32 cellular contexts compared by ENCODE assay signal in genomic region chr9:132935021-132935420, GRCh38. TPM values are rescaled to one million over a fixed set of nuclear protein-coding genes. Genes with fewer than 3 reads are reported as not detected.
"Had no signal": no experiment of that assay in that cellular context is flagged by ENCODE, and none has a peak within 500 bp of the region (broad histone marks: within the 10 kb centered on the region; RNA-seq: fewer than 3 reads in every experiment).

No MANE protein-coding gene starts in this region.

- H3K9me3 ChIP-seq: esophagus squamous epithelium, heart right ventricle, left lung, mucosa of descending colon, prostate gland, right atrium auricular region, stomach, thyroid gland, vagina had no signal

- H3K4me1 ChIP-seq: left lung, neural progenitor cell, parathyroid adenoma, prostate gland, right atrium auricular region, thyroid gland, vagina had no signal

- ATAC-seq: left cardiac atrium; left lung; mucosa of descending colon; naive thymus-derived CD4-positive, alpha-beta T cell; sciatic nerve; stimulated activated effector memory CD8-positive, alpha-beta T cell treated with anti-CD3 and anti-CD28 coated beads, Interleukin-12 subunit alpha, Interleukin-12 subunit beta, amount 100 ng/mL, for 72 hours had no signal

- H3K4me3 ChIP-seq: esophagus squamous epithelium, heart right ventricle, left lung, mucosa of descending colon, neural progenitor cell, prostate gland, right atrium auricular region, stomach, thyroid gland, vagina had no signal

- H3K27me3 ChIP-seq: esophagus squamous epithelium, heart right ventricle, left lung, neural progenitor cell, right atrium auricular region, stomach, thyroid gland, vagina had no signal

- DNase-seq: dermis blood vessel endothelial cell; effector memory CD4-positive, alpha-beta T cell; erythroblast; esophagus squamous epithelium; foreskin melanocyte; glutamatergic neuron; heart right ventricle; hippocampal formation; left cardiac atrium; left lung; mesenchymal stem cell; mucosa of descending colon; naive thymus-derived CD4-positive, alpha-beta T cell; stimulated activated CD4-positive, alpha-beta T cell treated with anti-CD3 and anti-CD28 coated beads, Interleukin-2, amount 100 ng/mL, for 24 hours; stimulated activated CD4-positive, alpha-beta T cell treated with anti-CD3 and anti-CD28 coated beads, Interleukin-4, amount 100 ng/mL, for 24 hours; stimulated activated naive CD4-positive, alpha-beta T cell treated with Interleukin-2 at 50 U/mL for 16 hours; stomach; thyroid gland; trophoblast cell had no signal

- H3K36me3 ChIP-seq: neural progenitor cell, right atrium auricular region, thyroid gland had no signal

- H3K27ac ChIP-seq: esophagus squamous epithelium, heart right ventricle, left lung, neural progenitor cell, parathyroid adenoma, prostate gland, right atrium auricular region, stomach, thyroid gland, vagina had no signal

RNA-seq across cellular contexts. Expression of gene GFI1B, which starts 43.5 kb away (rescaled TPM):
- total RNA-seq: dermis blood vessel endothelial cell, kidney epithelial cell, lung microvascular endothelial cell, mesothelial cell of epicardium, osteoblast, sciatic nerve, subcutaneous adipose tissue, ureter, vagina had no signal
- polyA plus RNA-seq: naive thymus-derived CD4-positive, alpha-beta T cell; stomach had no signal

RNA-seq across cellular contexts. Expression of gene AK8, which starts 56.9 kb away (rescaled TPM):
- total RNA-seq: dermis blood vessel endothelial cell had no signal
